Comparison of ENCODE assay signal across 7 cellular contexts in genomic region chr17:47733414-47734288, GRCh38. TPM values are rescaled to one million over a fixed set of nuclear protein-coding genes. Genes with fewer than 3 reads are reported as not detected.
A peak's percentile ranks its signal among the peaks of the same experiment; 100 is the strongest.
DNase-seq lines count a peak whose midpoint lies in the region; ATAC-seq and TF ChIP-seq lines count a peak whose summit lies in the region.

No MANE protein-coding gene starts in this region.

- POLR2A ChIA-PET in activated CD4-positive, alpha-beta memory T cell treated with anti-CD3 and anti-CD28 coated beads, Interleukin-2, amount 10 ng/mL, durations not matched to agents 7 days and 5 days (lab: Charles Lee) = interaction anchor here (0.9 to 19.8 kb wide), 19 partner anchors 8 to 162 kb away, joined by 3 to 463 read pairs (median 4); partner anchors contain the start of genes KPNB1 and TBKBP1
- POLR2A ChIA-PET in GM10248 (lab: Yijun Ruan, JAX) = interaction anchor here (0.7 to 1.5 kb wide), 6 partner anchors 10 to 34 kb away, joined by 3 to 8 read pairs (median 4); no protein-coding TSS in a partner anchor

- H3K4me1 ChIP-seq in hepatocyte (ENCODE audit: insufficient read depth) (no peaks in the 10 kb centered on the region), spleen (peaks cover 0 to 75% (median 29%) of the 10 kb centered on the region in 6 donors)

- peak overlapping the region; percentile 96 for H3K4me2 ChIP-seq in hepatocyte

- H3K27ac ChIP-seq in hepatocyte (no peak overlapping the region), spleen (peak overlapping the region; percentile 14 to 91 (median 84))

- no peaks in the 10 kb centered on the region for H3K79me2 ChIP-seq in hepatocyte

- intact Hi-C loops in spleen (cut with DNase I; ENCODE audit: low total_unique reads) = no loop called here

- peaks cover 66% of the 10 kb centered on the region for H3K4me1 Mint-ChIP-seq in activated CD4-positive, alpha-beta memory T cell treated with anti-CD3 and anti-CD28 coated beads, Interleukin-2, amount 10 ng/mL, durations not matched to agents 7 days and 5 days

- CTCF ChIA-PET in activated CD4-positive, alpha-beta memory T cell treated with anti-CD3 and anti-CD28 coated beads, Interleukin-2, amount 10 ng/mL, durations not matched to agents 7 days and 5 days (lab: Charles Lee) = interaction anchor here (0.8 to 11.0 kb wide), 17 partner anchors 9 to 84 kb away, joined by 3 to 135 read pairs (median 7); partner anchors contain the start of genes KPNB1 and TBKBP1
- CTCF ChIA-PET in GM10248 (lab: Yijun Ruan, JAX) = interaction anchor here (0.6 to 7.0 kb wide), 21 partner anchors 8 to 156 kb away, joined by 3 to 72 read pairs (median 4); partner anchors contain the start of gene KPNB1

- H3K9me3 ChIP-seq in hepatocyte (ENCODE audit: low read depth) (no peaks in the 10 kb centered on the region), spleen (no peaks in the 10 kb centered on the region)

- H3K9me3 Mint-ChIP-seq in activated CD4-positive, alpha-beta memory T cell treated with anti-CD3 and anti-CD28 coated beads, Interleukin-2, amount 10 ng/mL, durations not matched to agents 7 days and 5 days = no peaks in the 10 kb centered on the region

- no peak for TF ChIP-seq POLR2A in spleen (IDR thresholded peaks at IDR 0.05)

- H4K20me1 ChIP-seq in hepatocyte (ENCODE audit: insufficient read depth, poor library complexity, severe bottlenecking) = no peaks in the 10 kb centered on the region

- 4% methylated on average over 66 of the region's 93 CpGs for WGBS in hepatocyte (ENCODE audit: low lambda C conversion rate, missing lambda C conversion rate)
- 2 to 13% (median 3%) methylated on average over 20 to 93 of the region's 93 CpGs for WGBS in spleen, 5 donors

- no peaks in the 10 kb centered on the region for H3K9me2 ChIP-seq in hepatocyte (replicated peaks; ENCODE audit: insufficient read depth)

- H3K4me3 ChIP-seq in hepatocyte = no peak overlapping the region
- peak overlapping the region; percentile 42 to 81 (median 58) for H3K4me3 ChIP-seq in spleen

- H3K27me3 Mint-ChIP-seq in activated CD4-positive, alpha-beta memory T cell treated with anti-CD3 and anti-CD28 coated beads, Interleukin-2, amount 10 ng/mL, durations not matched to agents 7 days and 5 days = no peaks in the 10 kb centered on the region

- H3K36me3 Mint-ChIP-seq in activated CD4-positive, alpha-beta memory T cell treated with anti-CD3 and anti-CD28 coated beads, Interleukin-2, amount 10 ng/mL, durations not matched to agents 7 days and 5 days (ENCODE audit: low read depth) = peaks cover 38% of the 10 kb centered on the region

- H3K27ac Mint-ChIP-seq in activated CD4-positive, alpha-beta memory T cell treated with anti-CD3 and anti-CD28 coated beads, Interleukin-2, amount 10 ng/mL, durations not matched to agents 7 days and 5 days = peak overlapping the region; percentile 99

- DNase-seq in activated CD4-positive, alpha-beta memory T cell treated with anti-CD3 and anti-CD28 coated beads, Interleukin-2, amount 10 ng/mL, durations not matched to agents 7 days and 5 days = peak; percentile 34
- no peak for DNase-seq in hepatocyte (ENCODE audit: low spot score)
- peak; percentile 80 for DNase-seq in spleen
- no peak for DNase-seq in GM10248 (ENCODE audit: extremely low spot score)
- DNase-seq in GM03348 (ENCODE audit: low spot score) = no peak

- H3K4me3 Mint-ChIP-seq in activated CD4-positive, alpha-beta memory T cell treated with anti-CD3 and anti-CD28 coated beads, Interleukin-2, amount 10 ng/mL, durations not matched to agents 7 days and 5 days = peak overlapping the region; percentile 100

- ATAC-seq in GM19324 (IDR thresholded peaks at IDR 0.05; ENCODE audit: low FRiP score, unreplicated experiment) = peak; percentile 31
- peak; percentile 13 for ATAC-seq in HG02938 (IDR thresholded peaks at IDR 0.05; ENCODE audit: unreplicated experiment)

- TF ChIP-seq CTCF in hepatocyte (IDR thresholded peaks at IDR 0.05; ENCODE audit: poor library complexity) (no peak), spleen (IDR thresholded peaks at IDR 0.05 in 8 of 11, conservative IDR thresholded peaks at IDR 0.05 in 3 of 11) (no peak), GM10248 (IDR thresholded peaks at IDR 0.05; ENCODE audit: control extremely low read depth, extremely low read depth, low read depth, missing control alignments) (no peak)

- H3K27me3 ChIP-seq in hepatocyte (peaks cover 79% of the 10 kb centered on the region), spleen (replicated peaks in 1 of 7) (peaks cover 0 to 55% (median 21%) of the 10 kb centered on the region in 7 donors)

- peak overlapping the region; percentile 56 for H2AFZ ChIP-seq in hepatocyte

- H3K36me3 ChIP-seq in hepatocyte (replicated peaks; ENCODE audit: insufficient read depth, low read depth) = no peaks in the 10 kb centered on the region
- H3K36me3 ChIP-seq in spleen = no peaks in the 10 kb centered on the region

RNA-seq across cellular contexts. Expression of gene TBX21, which starts 0.6 kb away (rescaled TPM):
- total RNA-seq in activated CD4-positive, alpha-beta memory T cell treated with anti-CD3 and anti-CD28 coated beads, Interleukin-2, amount 10 ng/mL, durations not matched to agents 7 days and 5 days = 10 to 100 TPM; 58.3 to 61.1 TPM
- total RNA-seq in hepatocyte (not detected in 2 replicates), spleen (10 to 100 TPM; 10.4 to 21.7 (median 12.2) TPM)
- polyA plus RNA-seq in hepatocyte (not detected in 2 replicates), spleen (1 to 10 TPM; 2.6 to 8.3 (median 3.8) TPM)

RNA-seq across cellular contexts. Expression of gene TBKBP1, which starts 39.7 kb away (rescaled TPM):
- 1 to 10 TPM; 7.0 TPM for total RNA-seq in activated CD4-positive, alpha-beta memory T cell treated with anti-CD3 and anti-CD28 coated beads, Interleukin-2, amount 10 ng/mL, durations not matched to agents 7 days and 5 days
- total RNA-seq in hepatocyte (15.5 and 17.8 TPM in 2 replicates), spleen (10 to 100 TPM; 11.6 to 28.0 (median 19.6) TPM)
- polyA plus RNA-seq in hepatocyte (5.6 and 7.5 TPM in 2 replicates), spleen (10 to 100 TPM in 2 of 3 donors, 1 to 10 TPM in 1; 3.8 to 25.7 (median 10.2) TPM)

Comparison
In these comparisons a context has a peak if more than half of its experiments do, and no peak if none do; other contexts are left out.
1. DNase-seq: peak in activated CD4-positive, alpha-beta memory T cell treated with anti-CD3 and anti-CD28 coated beads, Interleukin-2, amount 10 ng/mL, durations not matched to agents 7 days and 5 days (single experiment) and spleen (single experiment); none in hepatocyte (single experiment), GM10248 (single experiment) and GM03348 (single experiment).
2. RNA of gene TBX21, which starts 0.6 kb away (total RNA-seq): 58.3 to 61.1 TPM in activated CD4-positive, alpha-beta memory T cell treated with anti-CD3 and anti-CD28 coated beads, Interleukin-2, amount 10 ng/mL, durations not matched to agents 7 days and 5 days and 10.4 to 21.7 TPM in spleen; not detected in hepatocyte; every median in the first group is over 10 times any median in the second.